ENCODE assay signal across 15 cellular contexts in genomic region chr14:104656014-104656714, GRCh38. TPM values are rescaled to one million over a fixed set of nuclear protein-coding genes. Genes with fewer than 3 reads are reported as not detected.
A peak's percentile ranks its signal among the peaks of the same experiment; 100 is the strongest.
DNase-seq lines count a peak whose midpoint lies in the region; ATAC-seq and TF ChIP-seq lines count a peak whose summit lies in the region.
"Had no signal": no experiment of that assay in that cellular context is flagged by ENCODE, and none has a peak within 500 bp of the region (broad histone marks: within the 10 kb centered on the region; RNA-seq: fewer than 3 reads in every experiment).

No MANE protein-coding gene starts in this region.

- DNase-seq in stimulated activated naive CD8-positive, alpha-beta T cell treated with anti-CD3 and anti-CD28 coated beads, Interleukin-15, amount 100 ng/mL, for 72 hours, result no peak
- DNase-seq in stimulated activated naive CD8-positive, alpha-beta T cell treated with anti-CD3 and anti-CD28 coated beads, Interleukin-15, Interleukin-2, amounts not matched to agents 100 U/mL and 50 U/mL, for 24 hours, result no peak
- DNase-seq in memory B cell (ENCODE audit: low spot score in 2 of 2), result peak; percentile 31 to 58
- no peak for DNase-seq in activated T-helper 2 cell treated with anti-CD3 and anti-CD28 coated beads, Interferon-gamma antibody, Interleukin-2, Interleukin-4, amounts not matched to agents 10 μg/mL and 5 μg/mL and 100 μg/mL, durations not matched to agents 14 hours and 24 hours and 36 hours (ENCODE audit: low spot score)
- DNase-seq: DMS79 treated with DMSO at 0.1 percent for 48 hours; NCI-H226; stimulated activated CD4-positive, alpha-beta T cell treated with anti-CD3 and anti-CD28 coated beads, Interleukin-12 subunit alpha, Interleukin-12 subunit beta, amount 100 ng/mL, for 4 hours; uterus had no signal

- H3K36me3 Mint-ChIP-seq in memory B cell, result no peaks in the 10 kb centered on the region
- peaks cover 3% of the 10 kb centered on the region for H3K36me3 Mint-ChIP-seq in activated T-helper 2 cell treated with anti-CD3 and anti-CD28 coated beads, Interferon-gamma antibody, Interleukin-2, Interleukin-4, amounts not matched to agents 10 μg/mL and 5 μg/mL and 100 μg/mL, durations not matched to agents 14 hours and 24 hours and 36 hours (ENCODE audit: low read depth)

- peak; percentile 45 for ATAC-seq in stimulated activated naive CD8-positive, alpha-beta T cell treated with anti-CD3 and anti-CD28 coated beads, Interleukin-15, amount 100 ng/mL, for 72 hours
- ATAC-seq in stimulated activated naive CD8-positive, alpha-beta T cell treated with anti-CD3 and anti-CD28 coated beads, Interleukin-15, Interleukin-2, amounts not matched to agents 100 U/mL and 50 U/mL, for 24 hours, result no peak
- peak; percentile 31 for ATAC-seq in SK-N-SH treated with all-trans-retinoic acid at 6 μM for 48 hours
- peak; percentile 3 for ATAC-seq in memory B cell (ENCODE audit: low read depth)
- no peak for ATAC-seq in HG03460 (IDR thresholded peaks at IDR 0.05; ENCODE audit: unreplicated experiment)
- ATAC-seq in GM21360 (IDR thresholded peaks at IDR 0.05; ENCODE audit: unreplicated experiment), result no peak
- ATAC-seq in HG02870 (IDR thresholded peaks at IDR 0.05; ENCODE audit: unreplicated experiment), result no peak

- H3K4me1 Mint-ChIP-seq in stimulated activated naive CD8-positive, alpha-beta T cell treated with anti-CD3 and anti-CD28 coated beads, Interleukin-15, amount 100 ng/mL, for 72 hours, result peaks cover 56% of the 10 kb centered on the region
- H3K4me1 Mint-ChIP-seq in memory B cell, result peaks cover 50% of the 10 kb centered on the region
- peaks cover 2% of the 10 kb centered on the region for H3K4me1 Mint-ChIP-seq in activated T-helper 2 cell treated with anti-CD3 and anti-CD28 coated beads, Interferon-gamma antibody, Interleukin-2, Interleukin-4, amounts not matched to agents 10 μg/mL and 5 μg/mL and 100 μg/mL, durations not matched to agents 14 hours and 24 hours and 36 hours (ENCODE audit: low read depth)

- H3K27me3 Mint-ChIP-seq in stimulated activated naive CD8-positive, alpha-beta T cell treated with anti-CD3 and anti-CD28 coated beads, Interleukin-15, amount 100 ng/mL, for 72 hours, result peaks cover 21% of the 10 kb centered on the region
- no peaks in the 10 kb centered on the region for H3K27me3 Mint-ChIP-seq in memory B cell
- peaks cover 11% of the 10 kb centered on the region for H3K27me3 Mint-ChIP-seq in activated T-helper 2 cell treated with anti-CD3 and anti-CD28 coated beads, Interferon-gamma antibody, Interleukin-2, Interleukin-4, amounts not matched to agents 10 μg/mL and 5 μg/mL and 100 μg/mL, durations not matched to agents 14 hours and 24 hours and 36 hours (ENCODE audit: low read depth)
- H3K27me3 Mint-ChIP-seq: activated naive CD8-positive, alpha-beta T cell treated with anti-CD3 and anti-CD28 coated beads for 36 hours had no signal

- H3K9me3 Mint-ChIP-seq in stimulated activated naive CD8-positive, alpha-beta T cell treated with anti-CD3 and anti-CD28 coated beads, Interleukin-15, amount 100 ng/mL, for 72 hours, result no peaks in the 10 kb centered on the region
- peaks cover 1% of the 10 kb centered on the region for H3K9me3 Mint-ChIP-seq in memory B cell
- H3K9me3 Mint-ChIP-seq in activated T-helper 2 cell treated with anti-CD3 and anti-CD28 coated beads, Interferon-gamma antibody, Interleukin-2, Interleukin-4, amounts not matched to agents 10 μg/mL and 5 μg/mL and 100 μg/mL, durations not matched to agents 14 hours and 24 hours and 36 hours, result peaks cover 16% of the 10 kb centered on the region

- no peak overlapping the region for H3K4me3 Mint-ChIP-seq in stimulated activated naive CD8-positive, alpha-beta T cell treated with anti-CD3 and anti-CD28 coated beads, Interleukin-15, amount 100 ng/mL, for 72 hours
- H3K4me3 Mint-ChIP-seq in memory B cell, result peak overlapping the region; percentile 74
- no peak overlapping the region for H3K4me3 Mint-ChIP-seq in activated T-helper 2 cell treated with anti-CD3 and anti-CD28 coated beads, Interferon-gamma antibody, Interleukin-2, Interleukin-4, amounts not matched to agents 10 μg/mL and 5 μg/mL and 100 μg/mL, durations not matched to agents 14 hours and 24 hours and 36 hours (ENCODE audit: low read depth)
- H3K4me3 Mint-ChIP-seq: activated naive CD8-positive, alpha-beta T cell treated with anti-CD3 and anti-CD28 coated beads for 36 hours had no signal

- intact Hi-C loops in activated T-helper 2 cell treated with anti-CD3 and anti-CD28 coated beads, Interferon-gamma antibody, Interleukin-2, Interleukin-4, amounts not matched to agents 10 μg/mL and 5 μg/mL and 100 μg/mL, durations not matched to agents 14 hours and 24 hours and 36 hours (cut with micrococcal nuclease), result no loop called here

- peak overlapping the region in 1 of 2 donors; percentile 60 for H3K27ac Mint-ChIP-seq in stimulated activated naive CD8-positive, alpha-beta T cell treated with anti-CD3 and anti-CD28 coated beads, Interleukin-15, amount 100 ng/mL, for 72 hours
- H3K27ac Mint-ChIP-seq in memory B cell, result peak overlapping the region; percentile 99
- no peak overlapping the region for H3K27ac Mint-ChIP-seq in activated T-helper 2 cell treated with anti-CD3 and anti-CD28 coated beads, Interferon-gamma antibody, Interleukin-2, Interleukin-4, amounts not matched to agents 10 μg/mL and 5 μg/mL and 100 μg/mL, durations not matched to agents 14 hours and 24 hours and 36 hours
- H3K27ac Mint-ChIP-seq: activated naive CD8-positive, alpha-beta T cell treated with anti-CD3 and anti-CD28 coated beads for 36 hours had no signal

TF ChIP-seq in SK-N-SH treated with all-trans-retinoic acid at 6 μM for 48 hours, 23 proteins besides CTCF, POLR2A, EP300 and RAD21:
- TF ChIP-seq ZC3H10 (CRISPR knock-in tag; IDR thresholded peaks at IDR 0.05), result no peak
- TF ChIP-seq TCF4 (CRISPR knock-in tag; IDR thresholded peaks at IDR 0.05; ENCODE audit: borderline replicate concordance), result no peak
- TF ChIP-seq ZNF8 (CRISPR knock-in tag; IDR thresholded peaks at IDR 0.05), result no peak
- no peak for TF ChIP-seq TOX (CRISPR knock-in tag; IDR thresholded peaks at IDR 0.05; ENCODE audit: borderline replicate concordance)
- no peak for TF ChIP-seq ISL1 (CRISPR knock-in tag; IDR thresholded peaks at IDR 0.05)

RNA-seq across cellular contexts. Expression of gene INF2, which starts 33.3 kb away (rescaled TPM):
- total RNA-seq in activated T-helper 2 cell treated with anti-CD3 and anti-CD28 coated beads, Interferon-gamma antibody, Interleukin-2, Interleukin-4, amounts not matched to agents 10 μg/mL and 5 μg/mL and 100 μg/mL, durations not matched to agents 14 hours and 24 hours and 36 hours, result 93.7 and 93.8 TPM in 2 replicates

RNA-seq across cellular contexts. Expression of gene TMEM179, which starts 51.6 kb away (rescaled TPM):
- total RNA-seq in activated T-helper 2 cell treated with anti-CD3 and anti-CD28 coated beads, Interferon-gamma antibody, Interleukin-2, Interleukin-4, amounts not matched to agents 10 μg/mL and 5 μg/mL and 100 μg/mL, durations not matched to agents 14 hours and 24 hours and 36 hours, result 0.18 and 0.30 TPM in 2 replicates
- total RNA-seq: activated naive CD8-positive, alpha-beta T cell treated with anti-CD3 and anti-CD28 coated beads for 36 hours; H4; lung microvascular endothelial cell had no signal

Comparison
In these comparisons a context has a peak if more than half of its experiments do, and no peak if none do; other contexts are left out.
1. ATAC-seq: peak in stimulated activated naive CD8-positive, alpha-beta T cell treated with anti-CD3 and anti-CD28 coated beads, Interleukin-15, amount 100 ng/mL, for 72 hours (single experiment), SK-N-SH treated with all-trans-retinoic acid at 6 μM for 48 hours (single experiment) and memory B cell (single experiment); none in stimulated activated naive CD8-positive, alpha-beta T cell treated with anti-CD3 and anti-CD28 coated beads, Interleukin-15, Interleukin-2, amounts not matched to agents 100 U/mL and 50 U/mL, for 24 hours (single experiment), HG03460 (single experiment), GM21360 (single experiment) and HG02870 (single experiment).
2. DNase-seq: peak in memory B cell (2 of 2); none in stimulated activated naive CD8-positive, alpha-beta T cell treated with anti-CD3 and anti-CD28 coated beads, Interleukin-15, amount 100 ng/mL, for 72 hours (0 of 2), stimulated activated naive CD8-positive, alpha-beta T cell treated with anti-CD3 and anti-CD28 coated beads, Interleukin-15, Interleukin-2, amounts not matched to agents 100 U/mL and 50 U/mL, for 24 hours (single experiment) and activated T-helper 2 cell treated with anti-CD3 and anti-CD28 coated beads, Interferon-gamma antibody, Interleukin-2, Interleukin-4, amounts not matched to agents 10 μg/mL and 5 μg/mL and 100 μg/mL, durations not matched to agents 14 hours and 24 hours and 36 hours (single experiment).